12 cellular contexts compared by ENCODE assay signal in the genomic region with DNA sequence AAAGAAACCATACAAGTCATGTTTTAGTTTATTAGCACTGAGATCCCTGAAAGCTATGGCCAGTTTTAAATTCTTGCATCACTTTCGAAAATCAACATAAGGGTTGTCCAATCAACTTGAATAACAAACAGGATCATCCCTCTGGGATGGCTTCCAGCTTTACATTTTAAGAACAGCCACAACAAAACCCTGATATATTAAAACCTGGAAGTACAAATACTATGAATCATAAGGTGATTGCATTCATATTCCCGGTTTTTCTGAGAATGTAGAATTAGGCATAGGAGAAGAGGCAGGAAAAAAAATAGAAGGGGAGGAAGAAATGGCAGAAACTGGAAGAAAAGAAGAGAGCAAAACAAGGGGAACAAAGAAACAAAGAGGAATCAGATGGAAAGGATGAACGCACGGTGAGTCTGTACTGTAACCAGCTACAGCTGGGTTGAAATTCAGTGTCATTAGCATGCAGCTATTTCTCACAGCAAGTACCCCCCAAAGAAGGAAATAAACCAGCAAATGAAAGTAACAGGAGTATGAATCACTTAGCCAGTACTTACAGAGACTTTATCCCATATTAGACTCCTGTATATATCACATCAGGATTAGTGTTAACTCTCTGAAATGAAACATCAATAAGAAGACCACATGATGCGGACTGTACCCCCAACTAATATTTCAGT.
DNase-seq lines count a peak whose midpoint lies in the region; ATAC-seq and TF ChIP-seq lines count a peak whose summit lies in the region.
"Had no signal": no experiment of that assay in that cellular context is flagged by ENCODE, and none has a peak within 500 bp of the region (broad histone marks: within the 10 kb centered on the region; RNA-seq: fewer than 3 reads in every experiment).

No MANE protein-coding gene starts in this region.

- no peak overlapping the region for H2AFZ ChIP-seq in mesenchymal stem cell (ENCODE audit: low read depth, low read length)

- no peak overlapping the region for H2BK120ac ChIP-seq in mesenchymal stem cell (ENCODE audit: low read depth, low read length)

- no peaks in the 10 kb centered on the region for H3K27me3 Mint-ChIP-seq in activated T-helper 17 cell treated with anti-CD3 and anti-CD28 coated beads, Interleukin-2, amount 50 U/mL, for 72 hours
- H3K27me3 Mint-ChIP-seq in CD14-positive monocyte (ENCODE audit: low read depth in 3 of 3): peaks cover 0 to 3% (median 0%) of the 10 kb centered on the region in 3 donors
- no peaks in the 10 kb centered on the region for H3K27me3 Mint-ChIP-seq in activated naive CD4-positive, alpha-beta T cell treated with anti-CD3 and anti-CD28 coated beads for 36 hours (ENCODE audit: low read depth)

- H3K36me3 Mint-ChIP-seq in activated T-helper 17 cell treated with anti-CD3 and anti-CD28 coated beads, Interleukin-2, amount 50 U/mL, for 72 hours (ENCODE audit: low read depth): no peaks in the 10 kb centered on the region
- peaks cover 0 to 3% of the 10 kb centered on the region in 2 donors for H3K36me3 Mint-ChIP-seq in CD14-positive monocyte
- no peaks in the 10 kb centered on the region for H3K36me3 Mint-ChIP-seq in activated naive CD4-positive, alpha-beta T cell treated with anti-CD3 and anti-CD28 coated beads for 36 hours (ENCODE audit: low read depth)

- H3K9ac ChIP-seq in BLaER1 (no peak overlapping the region), mesenchymal stem cell (ENCODE audit: low read length) (peak overlapping the region; percentile 77)

- H4K91ac ChIP-seq in mesenchymal stem cell (ENCODE audit: low read length): no peak overlapping the region

- H2BK5ac ChIP-seq in mesenchymal stem cell (ENCODE audit: low read depth, low read length, poor library complexity, severe bottlenecking): no peak overlapping the region

- H3K79me1 ChIP-seq in mesenchymal stem cell (replicated peaks; ENCODE audit: low read length, poor library complexity, severe bottlenecking): no peaks in the 10 kb centered on the region

- no peak overlapping the region for H3K18ac ChIP-seq in mesenchymal stem cell (ENCODE audit: low read depth in 1 of 2, low read length in 2 of 2)

- no peak overlapping the region for H3K4ac ChIP-seq in mesenchymal stem cell (ENCODE audit: low read depth in 1 of 2, low read length in 2 of 2)

- no peak overlapping the region for H3K27ac Mint-ChIP-seq in activated T-helper 17 cell treated with anti-CD3 and anti-CD28 coated beads, Interleukin-2, amount 50 U/mL, for 72 hours
- H3K27ac Mint-ChIP-seq in CD14-positive monocyte: peak overlapping the region in 2 of 7 donors; percentile 4
- H3K27ac Mint-ChIP-seq in activated naive CD4-positive, alpha-beta T cell treated with anti-CD3 and anti-CD28 coated beads for 36 hours: no peak overlapping the region
- H3K27ac Mint-ChIP-seq: T-helper 1 cell treated with Interleukin-12 subunit alpha and Interleukin-12 subunit beta and Interleukin-4 antibody, amounts not matched to agents 30 μg/mL and 1 μg/mL, for 36 hours had no signal

- H3K9me3 ChIP-seq in BLaER1 (no peaks in the 10 kb centered on the region), mesenchymal stem cell (ENCODE audit: control insufficient read depth, low read length) (no peaks in the 10 kb centered on the region)
- H3K9me3 ChIP-seq: body of pancreas had no signal

- intact Hi-C loops in CD14-positive monocyte (cut with micrococcal nuclease): no loop called here
- intact Hi-C loops in activated naive CD4-positive, alpha-beta T cell treated with anti-CD3 and anti-CD28 coated beads for 36 hours (cut with micrococcal nuclease): no loop called here

- H3K4me2 ChIP-seq in BLaER1: peak overlapping the region; percentile 28
- no peak overlapping the region for H3K4me2 ChIP-seq in mesenchymal stem cell (ENCODE audit: low read length, poor library complexity, severe bottlenecking)

- ATAC-seq in HG02610 (IDR thresholded peaks at IDR 0.05; ENCODE audit: unreplicated experiment): peak; percentile 60
- peak; percentile 66 for ATAC-seq in activated T-helper 17 cell treated with anti-CD3 and anti-CD28 coated beads, Interleukin-2, amount 50 U/mL, for 72 hours (replicated peaks)
- ATAC-seq: body of pancreas had no signal

- no peak for TF ChIP-seq CTCF in CD14-positive monocyte (IDR thresholded peaks at IDR 0.05)

- peaks cover 12% of the 10 kb centered on the region for H3K4me1 Mint-ChIP-seq in activated T-helper 17 cell treated with anti-CD3 and anti-CD28 coated beads, Interleukin-2, amount 50 U/mL, for 72 hours
- peaks cover 21% of the 10 kb centered on the region for H3K4me1 Mint-ChIP-seq in CD14-positive monocyte
- H3K4me1 Mint-ChIP-seq in activated naive CD4-positive, alpha-beta T cell treated with anti-CD3 and anti-CD28 coated beads for 36 hours (ENCODE audit: low read depth): peaks cover 26% of the 10 kb centered on the region

- no peaks in the 10 kb centered on the region for H3K27me3 ChIP-seq in BLaER1
- H3K27me3 ChIP-seq in mesenchymal stem cell (ENCODE audit: control insufficient read depth in 1 of 2, insufficient read depth in 1 of 2, low read length in 2 of 2): no peaks in the 10 kb centered on the region
- H3K27me3 ChIP-seq: body of pancreas had no signal

- DNase-seq in mesenchymal stem cell (peak; percentile 73), CD14-positive monocyte (ENCODE audit: low spot score) (no peak), NCI-H446 treated with DMSO at 0.1 percent for 48 hours (lab: John Stamatoyannopoulos, UW) (no peak)
- DNase-seq in activated naive CD4-positive, alpha-beta T cell treated with anti-CD3 and anti-CD28 coated beads for 36 hours: no peak
- no peak for DNase-seq in activated T-cell treated with anti-CD3 and anti-CD28 coated beads, Interleukin-2, amount 50 U/mL, for 1 hour
- DNase-seq: GF-D8, NCI-H1105 had no signal

- WGBS in mesenchymal stem cell: 60% methylated on average over 3 of the region's 5 CpGs

- no peak overlapping the region for H3K14ac ChIP-seq in mesenchymal stem cell (ENCODE audit: low read length in 2 of 2)

- no peaks in the 10 kb centered on the region for H4K20me1 ChIP-seq in BLaER1

- H3K4me3 Mint-ChIP-seq in activated T-helper 17 cell treated with anti-CD3 and anti-CD28 coated beads, Interleukin-2, amount 50 U/mL, for 72 hours: no peak overlapping the region
- H3K4me3 Mint-ChIP-seq in CD14-positive monocyte: peak overlapping the region in 1 of 2 donors; percentile 32
- H3K4me3 Mint-ChIP-seq in activated naive CD4-positive, alpha-beta T cell treated with anti-CD3 and anti-CD28 coated beads for 36 hours: no peak overlapping the region
- H3K4me3 Mint-ChIP-seq: T-helper 1 cell treated with Interleukin-12 subunit alpha and Interleukin-12 subunit beta and Interleukin-4 antibody, amounts not matched to agents 30 μg/mL and 1 μg/mL, for 36 hours had no signal

- H3K4me1 ChIP-seq in BLaER1 (peaks cover 50% of the 10 kb centered on the region), mesenchymal stem cell (ENCODE audit: control insufficient read depth, insufficient read depth, low read depth, low read length) (peaks cover 3% of the 10 kb centered on the region)
- H3K4me1 ChIP-seq: body of pancreas had no signal

- no peak overlapping the region for H3K27ac ChIP-seq in BLaER1
- H3K27ac ChIP-seq in mesenchymal stem cell (ENCODE audit: low read length, poor library complexity, severe bottlenecking): peak overlapping the region; percentile 70
- H3K27ac ChIP-seq: body of pancreas had no signal

- H2BK12ac ChIP-seq in mesenchymal stem cell (ENCODE audit: low read length in 2 of 2): no peak overlapping the region

- H2BK15ac ChIP-seq in mesenchymal stem cell (ENCODE audit: low read depth, poor library complexity, severe bottlenecking): no peak overlapping the region

- no peak overlapping the region for H4K8ac ChIP-seq in mesenchymal stem cell (ENCODE audit: low read length)

- no peaks in the 10 kb centered on the region for H3K9me3 Mint-ChIP-seq in activated T-helper 17 cell treated with anti-CD3 and anti-CD28 coated beads, Interleukin-2, amount 50 U/mL, for 72 hours
- peaks cover 0 to 3% (median 0%) of the 10 kb centered on the region in 7 donors for H3K9me3 Mint-ChIP-seq in CD14-positive monocyte
- H3K9me3 Mint-ChIP-seq in activated naive CD4-positive, alpha-beta T cell treated with anti-CD3 and anti-CD28 coated beads for 36 hours: peaks cover 3% of the 10 kb centered on the region

- no peak overlapping the region for H3K23ac ChIP-seq in mesenchymal stem cell (ENCODE audit: low read length in 2 of 2)

- H3K36me3 ChIP-seq in BLaER1 (no peaks in the 10 kb centered on the region), mesenchymal stem cell (ENCODE audit: control insufficient read depth in 1 of 2, insufficient read depth in 2 of 2, low read depth in 1 of 2, low read length in 2 of 2) (no peaks in the 10 kb centered on the region)

- CTCF ChIA-PET in activated naive CD4-positive, alpha-beta T cell treated with anti-CD3 and anti-CD28 coated beads for 36 hours (lab: Charles Lee): no interaction called here

- no peak overlapping the region for H3K4me3 ChIP-seq in BLaER1
- peak overlapping the region in 1 of 2 experiments; percentile 70 for H3K4me3 ChIP-seq in mesenchymal stem cell (ENCODE audit: insufficient read depth in 1 of 2, low read depth in 1 of 2, low read length in 2 of 2)
- H3K4me3 ChIP-seq: body of pancreas had no signal

- H2AK5ac ChIP-seq in mesenchymal stem cell (ENCODE audit: low read length, severe bottlenecking): peak overlapping the region; percentile 84
